27 cellular contexts compared by ENCODE assay signal in the genomic region with DNA sequence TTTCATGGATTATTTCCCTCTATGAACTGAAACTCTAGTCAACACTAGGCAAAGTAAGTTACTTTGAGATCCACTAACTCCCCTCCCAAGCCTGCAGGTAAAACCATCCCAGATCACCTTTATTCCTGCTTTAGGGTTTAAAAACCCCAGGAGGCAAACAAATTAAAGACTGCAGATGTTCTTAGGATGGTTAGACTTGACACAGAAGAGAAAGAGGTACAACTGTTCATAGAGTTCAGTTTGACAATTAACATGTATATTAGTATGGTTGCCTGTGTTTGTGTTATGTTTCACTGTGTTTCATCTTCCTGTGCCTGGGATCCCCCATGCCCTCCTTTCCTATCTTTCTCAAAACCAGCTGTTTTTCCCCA. TPM values are rescaled to one million over a fixed set of nuclear protein-coding genes. Genes with fewer than 3 reads are reported as not detected.
DNase-seq lines count a peak whose midpoint lies in the region; ATAC-seq, FAIRE-seq and TF ChIP-seq lines count a peak whose summit lies in the region.
"Had no signal": no experiment of that assay in that cellular context is flagged by ENCODE, and none has a peak within 500 bp of the region (broad histone marks: within the 10 kb centered on the region; RNA-seq: fewer than 3 reads in every experiment).

No MANE protein-coding gene starts in this region.

- peaks cover 45% of the 10 kb centered on the region for H3K36me3 ChIP-seq in K562 (ENCODE audit: control insufficient read depth, insufficient read depth, low read length)
- H3K36me3 ChIP-seq in liver (ENCODE audit: control insufficient read depth in 4 of 4, insufficient read depth in 3 of 4, low read depth in 1 of 4, low read length in 3 of 4), result no peaks in the 10 kb centered on the region
- no peaks in the 10 kb centered on the region for H3K36me3 ChIP-seq in vagina
- H3K36me3 ChIP-seq in Peyer's patch, result no peaks in the 10 kb centered on the region
- H3K36me3 ChIP-seq: esophagus muscularis mucosa, gastrocnemius medialis, HAP-1, neural progenitor cell had no signal

- H3K9ac ChIP-seq in K562 (ENCODE audit: insufficient read depth in 1 of 2, low read depth in 2 of 2, low read length in 2 of 2), result peak overlapping the region in 1 of 2 experiments; percentile 40; a peak in 1 of 4 replicates
- no peak overlapping the region for H3K9ac ChIP-seq in liver (ENCODE audit: low read depth in 1 of 2, low read length in 2 of 2)
- H3K9ac ChIP-seq: neural progenitor cell had no signal

- TF ChIP-seq CTCF in K562 (IDR thresholded peaks at IDR 0.05 in 2 of 3, conservative IDR thresholded peaks at IDR 0.05 in 1 of 3; ENCODE audit: insufficient read depth in 2 of 3, low read depth in 1 of 3, low read length in 3 of 3) (no peak), liver (IDR thresholded peaks at IDR 0.05; ENCODE audit: low read depth, low read length, missing input control) (no peak), vagina (IDR thresholded peaks at IDR 0.05) (no peak), GM13977 (IDR thresholded peaks at IDR 0.05; ENCODE audit: extremely low read depth, insufficient read depth, missing control alignments) (no peak), Peyer's patch (IDR thresholded peaks at IDR 0.05) (no peak)

- no peaks in the 10 kb centered on the region for H3K9me1 ChIP-seq in K562 (ENCODE audit: control insufficient read depth, insufficient read depth, low read length)

- peak overlapping the region; percentile 43; the same call in 1 of the 2 replicates for H3K4me2 ChIP-seq in K562 (ENCODE audit: insufficient read depth, low read length)
- H3K4me2 ChIP-seq: neural progenitor cell had no signal

- H3K4me1 Mint-ChIP-seq in stimulated activated naive CD8-positive, alpha-beta T cell treated with anti-CD3 and anti-CD28 coated beads, Interleukin-15, Interleukin-2, amounts not matched to agents 100 ng/mL and 50 ng/mL, for 24 hours (ENCODE audit: low read depth), result peaks cover 77% of the 10 kb centered on the region
- H3K4me1 Mint-ChIP-seq in stimulated activated naive CD8-positive, alpha-beta T cell treated with anti-CD3 and anti-CD28 coated beads, Interleukin-15, amount 100 ng/mL, for 72 hours, result peaks cover 72% of the 10 kb centered on the region

- H3K27ac ChIP-seq in K562 (ENCODE audit: extremely low read depth, low read depth, low read length) (peak overlapping the region; percentile 5; the same call in 1 of the 3 replicates), liver (ENCODE audit: low read depth in 1 of 2, low read length in 2 of 2) (peak overlapping the region; percentile 47 to 49), vagina (peak overlapping the region; percentile 20), Peyer's patch (peak overlapping the region in 1 of 4 donors; percentile 28)
- H3K27ac ChIP-seq: esophagus muscularis mucosa, neural progenitor cell had no signal

- H3K27me3 Mint-ChIP-seq in stimulated activated naive CD8-positive, alpha-beta T cell treated with anti-CD3 and anti-CD28 coated beads, Interleukin-15, Interleukin-2, amounts not matched to agents 100 ng/mL and 50 ng/mL, for 24 hours, result no peaks in the 10 kb centered on the region
- H3K27me3 Mint-ChIP-seq in stimulated activated naive CD8-positive, alpha-beta T cell treated with anti-CD3 and anti-CD28 coated beads, Interleukin-15, amount 100 ng/mL, for 72 hours, result no peaks in the 10 kb centered on the region
- H3K27me3 Mint-ChIP-seq: activated CD4-positive, alpha-beta memory T cell treated with anti-CD3 and anti-CD28 coated beads, Interleukin-2, amount 10 ng/mL, durations not matched to agents 7 days and 5 days had no signal

- in situ Hi-C loops in K562 (cut with MboI) (no loop called here), GM13977 (cut with MboI; ENCODE audit: low pct_unique_long_range_greater_than_20kb, low sequenced_read_pairs, unreplicated experiment) (no loop called here)

- H3K27me3 ChIP-seq in K562 (ENCODE audit: control insufficient read depth in 2 of 2, insufficient read depth in 2 of 2, low read length in 2 of 2), result no peaks in the 10 kb centered on the region
- H3K27me3 ChIP-seq in liver (ENCODE audit: control insufficient read depth in 4 of 4, insufficient read depth in 4 of 4, low read length in 3 of 4), result no peaks in the 10 kb centered on the region
- no peaks in the 10 kb centered on the region for H3K27me3 ChIP-seq in vagina
- H3K27me3 ChIP-seq in Peyer's patch, result no peaks in the 10 kb centered on the region
- H3K27me3 ChIP-seq: esophagus muscularis mucosa, gastrocnemius medialis had no signal

- H3K36me3 Mint-ChIP-seq in stimulated activated naive CD8-positive, alpha-beta T cell treated with anti-CD3 and anti-CD28 coated beads, Interleukin-15, Interleukin-2, amounts not matched to agents 100 ng/mL and 50 ng/mL, for 24 hours (ENCODE audit: low read depth), result peaks cover 20% of the 10 kb centered on the region

- H4K20me1 ChIP-seq in K562 (replicated peaks; ENCODE audit: control insufficient read depth, insufficient read depth, low read length), result 0 out of 2 replicates have a peak, but pooled peaks cover 4% of the 10 kb centered on the region

- TF ChIP-seq POLR2A in K562 (conservative IDR thresholded peaks at IDR 0.05) (no peak), vagina (IDR thresholded peaks at IDR 0.05) (no peak), Peyer's patch (IDR thresholded peaks at IDR 0.05) (no peak)

- no peak for ATAC-seq in stimulated activated naive CD8-positive, alpha-beta T cell treated with anti-CD3 and anti-CD28 coated beads, Interleukin-15, amount 100 ng/mL, for 72 hours
- no peak for ATAC-seq in K562
- no peak for ATAC-seq in HG03439 (IDR thresholded peaks at IDR 0.05; ENCODE audit: unreplicated experiment)
- ATAC-seq: gastrocnemius medialis, left ventricle myocardium superior had no signal

- H3K9me3 Mint-ChIP-seq in stimulated activated naive CD8-positive, alpha-beta T cell treated with anti-CD3 and anti-CD28 coated beads, Interleukin-15, Interleukin-2, amounts not matched to agents 100 ng/mL and 50 ng/mL, for 24 hours, result no peaks in the 10 kb centered on the region
- H3K9me3 Mint-ChIP-seq in stimulated activated naive CD8-positive, alpha-beta T cell treated with anti-CD3 and anti-CD28 coated beads, Interleukin-15, amount 100 ng/mL, for 72 hours, result no peaks in the 10 kb centered on the region
- H3K9me3 Mint-ChIP-seq: activated CD4-positive, alpha-beta memory T cell treated with anti-CD3 and anti-CD28 coated beads, Interleukin-2, amount 10 ng/mL, durations not matched to agents 7 days and 5 days; neural progenitor cell had no signal

- H3K9me3 ChIP-seq in K562 (replicated peaks; ENCODE audit: control insufficient read depth, insufficient read depth, low read depth, low read length), result no peaks in the 10 kb centered on the region
- H3K9me3 ChIP-seq in liver (ENCODE audit: control insufficient read depth in 4 of 4, low read length in 3 of 4), result no peaks in the 10 kb centered on the region
- H3K9me3 ChIP-seq in vagina, result no peaks in the 10 kb centered on the region
- no peaks in the 10 kb centered on the region for H3K9me3 ChIP-seq in Peyer's patch
- H3K9me3 ChIP-seq: esophagus muscularis mucosa, gastrocnemius medialis, HAP-1 had no signal

- no peak for TF ChIP-seq EP300 in K562 (IDR thresholded peaks at IDR 0.05; ENCODE audit: low read length)

- no peak overlapping the region for H2AFZ ChIP-seq in K562 (ENCODE audit: low read depth, low read length)
- H2AFZ ChIP-seq: neural progenitor cell had no signal

- no peak for DNase-seq in stimulated activated naive CD8-positive, alpha-beta T cell treated with anti-CD3 and anti-CD28 coated beads, Interleukin-15, amount 100 ng/mL, for 72 hours
- DNase-seq in K562 (ENCODE audit: extremely low read depth in 1 of 4, low spot score in 3 of 4) (no peak), vagina (ENCODE audit: extremely low spot score in 2 of 2) (no peak), GM13977 (ENCODE audit: low spot score) (no peak), Peyer's patch (no peak)
- DNase-seq: activated CD4-positive, alpha-beta memory T cell treated with anti-CD3 and anti-CD28 coated beads, Interleukin-2, amount 10 ng/mL, durations not matched to agents 7 days and 5 days; activated CD4-positive, CD25-positive, alpha-beta regulatory T cell; activated effector memory CD4-positive, alpha-beta T cell treated with Interleukin-2 at 50 U/mL for 16 hours; AML-193; COR-L47; DMS79 treated with DMSO at 0.1 percent for 48 hours; effector CD4-positive, alpha-beta T cell; gastrocnemius medialis; left ventricle myocardium superior; NCI-H1105; NCI-H2029; NCI-H345; NCI-H748 treated with DMSO at 0.1 percent for 48 hours; SHP77; stimulated activated CD4-positive, alpha-beta T cell treated with anti-CD3 and anti-CD28 coated beads, Interleukin-15, amount 100 ng/mL, for 24 hours; T1000 had no signal

- H3K27ac Mint-ChIP-seq in stimulated activated naive CD8-positive, alpha-beta T cell treated with anti-CD3 and anti-CD28 coated beads, Interleukin-15, Interleukin-2, amounts not matched to agents 100 ng/mL and 50 ng/mL, for 24 hours, result peak overlapping the region; percentile 62
- no peak overlapping the region for H3K27ac Mint-ChIP-seq in stimulated activated naive CD8-positive, alpha-beta T cell treated with anti-CD3 and anti-CD28 coated beads, Interleukin-15, amount 100 ng/mL, for 72 hours
- H3K27ac Mint-ChIP-seq: activated CD4-positive, alpha-beta memory T cell treated with anti-CD3 and anti-CD28 coated beads, Interleukin-2, amount 10 ng/mL, durations not matched to agents 7 days and 5 days; neural progenitor cell had no signal

- H3K4me3 Mint-ChIP-seq in stimulated activated naive CD8-positive, alpha-beta T cell treated with anti-CD3 and anti-CD28 coated beads, Interleukin-15, Interleukin-2, amounts not matched to agents 100 ng/mL and 50 ng/mL, for 24 hours, result no peak overlapping the region
- H3K4me3 Mint-ChIP-seq in stimulated activated naive CD8-positive, alpha-beta T cell treated with anti-CD3 and anti-CD28 coated beads, Interleukin-15, amount 100 ng/mL, for 72 hours, result peak overlapping the region in 1 of 2 donors; percentile 1
- H3K4me3 Mint-ChIP-seq: activated CD4-positive, alpha-beta memory T cell treated with anti-CD3 and anti-CD28 coated beads, Interleukin-2, amount 10 ng/mL, durations not matched to agents 7 days and 5 days; neural progenitor cell had no signal

- POLR2A ChIA-PET in K562 (lab: Yijun Ruan, JAX), result interaction anchor here (1.1 to 2.2 kb wide), 7 partner anchors 9 to 51 kb away, joined by 3 to 18 read pairs (median 5); no protein-coding TSS in a partner anchor

- intact Hi-C loops in K562 (cut with micrococcal nuclease) (no loop called here), vagina (cut with DNase I) (no loop called here)

- no peak for FAIRE-seq in K562 (lab: Jason Lieb, UNC)

- CTCF ChIA-PET in K562 (lab: Yijun Ruan, JAX; ENCODE audit: low intra/inter-chr PET ratio), result no interaction called here

- H3K4me1 ChIP-seq in K562 (replicated peaks in 1 of 2; ENCODE audit: control insufficient read depth in 2 of 2, insufficient read depth in 2 of 2, low read length in 2 of 2) (peaks cover 44 to 78% of the 10 kb centered on the region in 2 experiments), liver (ENCODE audit: control insufficient read depth in 4 of 4, insufficient read depth in 4 of 4, low read length in 3 of 4) (peaks cover 20 to 76% (median 55%) of the 10 kb centered on the region in 4 donors), vagina (peaks cover 81% of the 10 kb centered on the region), Peyer's patch (peaks cover 1 to 73% (median 7%) of the 10 kb centered on the region in 4 donors)

- no peak for TF ChIP-seq RAD21 in K562 (CRISPR knock-in tag; conservative IDR thresholded peaks at IDR 0.05 in 1 of 2, IDR thresholded peaks at IDR 0.05 in 1 of 2)
- TF ChIP-seq RAD21 in liver (IDR thresholded peaks at IDR 0.05), result no peak

- BruUV-seq in K562 (replicated peaks; lab: Mats Ljungman, UMichigan), result no TSS peak

- H3K4me3 ChIP-seq in K562 (no peak overlapping the region), liver (ENCODE audit: low read depth in 1 of 3, low read length in 3 of 3) (no peak overlapping the region), vagina (no peak overlapping the region), Peyer's patch (no peak overlapping the region)
- H3K4me3 ChIP-seq: esophagus muscularis mucosa, gastrocnemius medialis, HAP-1, neural progenitor cell had no signal

- H3K79me2 ChIP-seq in K562 (ENCODE audit: control insufficient read depth, insufficient read depth, low read length), result peaks cover 96% of the 10 kb centered on the region

RNA-seq across cellular contexts. Expression of gene RREB1, which starts 53.5 kb away (rescaled TPM):
- 128 and 141 TPM in 2 replicates for total RNA-seq in K562 (2011; cell fraction: chromatin; rRNA removed; ENCODE audit: low replicate concordance)
- total RNA-seq in K562 (2011; cell fraction: nucleolus; rRNA removed), result 88.6 and 91.1 TPM in 2 replicates
- 120 and 166 TPM in 2 replicates for total RNA-seq in K562 (2011; cell fraction: nucleoplasm; rRNA removed)
- total RNA-seq in K562 (2014; rRNA removed) (19.3 and 34.7 TPM in 2 replicates), K562 (2014; rRNA removed; fragmentation: Illumina TruSeq; extraction: Trizol) (24.3 and 25.0 TPM in 2 replicates), K562 (2015; rRNA removed; fragmentation: Illumina TruSeq; extraction: Trizol) (21.9 and 22.1 TPM in 2 replicates), K562 (2021) (64.2 and 65.7 TPM in 2 replicates), liver (10 to 100 TPM; 22.8 to 28.9 TPM), vagina (57.2 TPM), Peyer's patch (100 to 1,000 TPM in 3 of 4 donors, 10 to 100 TPM in 1; 65.0 to 118 (median 113) TPM)
- polyA plus RNA-seq in K562 (2011; rRNA removed) (5.2 and 6.0 TPM in 2 replicates), K562 (2014; fragmentation: Illumina TruSeq; extraction: Trizol) (23.6 and 25.9 TPM in 2 replicates), K562 (2014; fragmentation: Nextera tagmentation; extraction: Ambion mirVana) (1 to 10 TPM; 3.3 to 4.8 TPM), K562 (2014; rRNA removed) (15.6 and 19.6 TPM in 2 replicates), liver (10 to 100 TPM; 10.1 to 11.8 TPM)
- polyA plus RNA-seq in K562 (2011; cell fraction: cytosol; rRNA removed), result 5.6 and 6.8 TPM in 2 replicates
- 25.5 and 29.7 TPM in 2 replicates for polyA plus RNA-seq in K562 (2011; cell fraction: nucleus; rRNA removed)
- 20.6 and 20.9 TPM in 2 replicates for polyA plus RNA-seq in K562 (2012)
- polyA minus RNA-seq in K562 (2011; rRNA and poly(A)+ RNA removed), result 42.2 and 45.2 TPM in 2 replicates
- 34.1 and 47.8 TPM in 2 replicates for polyA minus RNA-seq in K562 (2011; cell fraction: cytosol; rRNA and poly(A)+ RNA removed)
- polyA minus RNA-seq in K562 (2011; cell fraction: nucleus; rRNA and poly(A)+ RNA removed), result 48.1 and 74.3 TPM in 2 replicates
